ENCODE assay signal across 18 cellular contexts in the genomic region with DNA sequence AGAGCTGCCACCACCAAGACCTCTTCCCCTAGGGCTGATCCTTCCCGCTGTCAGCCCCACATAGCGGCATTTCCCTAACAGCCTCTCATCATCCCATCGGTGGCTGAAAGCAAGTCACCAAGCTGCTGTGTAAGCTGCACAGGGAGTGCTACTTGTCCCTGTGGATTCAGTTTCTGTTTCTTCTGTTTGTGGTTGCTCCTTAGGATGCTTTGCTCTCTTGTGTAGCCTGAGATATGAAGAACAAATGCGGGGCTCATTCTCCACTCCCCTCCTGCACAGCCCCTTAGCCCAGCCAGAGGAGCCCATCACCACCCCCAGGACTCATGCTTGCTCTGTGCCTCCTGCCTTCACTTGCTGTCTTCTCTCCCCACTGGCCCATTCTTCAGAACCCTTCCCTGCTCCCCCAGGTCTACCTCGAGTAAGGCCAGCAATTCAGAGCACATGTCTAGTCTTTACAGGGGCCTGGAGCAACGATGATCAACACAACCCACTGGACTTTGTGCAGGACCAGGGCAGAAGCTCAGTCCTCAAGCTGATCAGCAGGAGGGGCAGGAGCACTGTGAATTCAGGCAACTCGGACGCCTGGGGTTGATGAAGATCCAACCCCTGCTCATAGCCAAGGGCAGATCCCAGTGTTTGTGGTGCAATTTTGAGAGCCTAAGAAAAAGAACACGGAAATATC.
"Had no signal": no experiment of that assay in that cellular context is flagged by ENCODE, and none has a peak within 500 bp of the region (broad histone marks: within the 10 kb centered on the region; RNA-seq: fewer than 3 reads in every experiment).

No MANE protein-coding gene starts in this region.

- FAIRE-seq: colon, keratinocyte had no signal

- DNase-seq: activated CD4-positive, alpha-beta T cell treated with anti-CD3 and anti-CD28 coated beads, Interleukin-2, amount 10 ng/mL, durations not matched to agents 24 days and 14 days; activated CD8-positive, alpha-beta T cell treated with anti-CD3 and anti-CD28 coated beads, Interleukin-2, amount 10 ng/mL, durations not matched to agents 7 days and 5 days; activated naive CD4-positive, alpha-beta T cell treated with anti-CD3 and anti-CD28 coated beads for 36 hours; activated naive CD8-positive, alpha-beta T cell treated with anti-CD3 and anti-CD28 coated beads, Interleukin-2, amount 50 U/mL, for 24 hours; activated T-cell treated with anti-CD3 and anti-CD28 coated beads, Interleukin-2, amount 50 U/mL, for 24 hours; anterior cingulate cortex; brain microvascular endothelial cell; central memory CD4-positive, alpha-beta T cell; dorsolateral prefrontal cortex; foreskin keratinocyte; midbrain; sigmoid colon; stimulated activated CD4-positive, alpha-beta T cell treated with anti-CD3 and anti-CD28 coated beads, Interleukin-4, amount 100 ng/mL, for 4 hours; stimulated activated naive CD4-positive, alpha-beta T cell; T1000 had no signal

- H3K4me1 ChIP-seq: sigmoid colon had no signal

- H3K9me3 ChIP-seq: sigmoid colon had no signal

- H3K27me3 ChIP-seq: brain microvascular endothelial cell, dorsolateral prefrontal cortex, foreskin keratinocyte, sigmoid colon had no signal

- H3K27ac ChIP-seq: brain microvascular endothelial cell, epithelial cell of prostate, foreskin keratinocyte, sigmoid colon had no signal

- H3K36me3 ChIP-seq: brain microvascular endothelial cell, sigmoid colon had no signal

- H3K4me3 ChIP-seq: dorsolateral prefrontal cortex, sigmoid colon had no signal

- H3K27ac Mint-ChIP-seq: activated CD4-positive, alpha-beta T cell treated with anti-CD3 and anti-CD28 coated beads, Interleukin-2, amount 10 ng/mL, durations not matched to agents 24 days and 14 days; activated CD8-positive, alpha-beta T cell treated with anti-CD3 and anti-CD28 coated beads, Interleukin-2, amount 10 ng/mL, durations not matched to agents 7 days and 5 days; activated naive CD4-positive, alpha-beta T cell treated with anti-CD3 and anti-CD28 coated beads for 36 hours; activated naive CD8-positive, alpha-beta T cell treated with anti-CD3 and anti-CD28 coated beads, Interleukin-2, amount 50 U/mL, for 24 hours; activated T-cell treated with anti-CD3 and anti-CD28 coated beads, Interleukin-2, amount 50 U/mL, for 24 hours had no signal

- H3K9me3 Mint-ChIP-seq: activated CD4-positive, alpha-beta T cell treated with anti-CD3 and anti-CD28 coated beads, Interleukin-2, amount 10 ng/mL, durations not matched to agents 24 days and 14 days; activated naive CD4-positive, alpha-beta T cell treated with anti-CD3 and anti-CD28 coated beads for 36 hours; activated naive CD8-positive, alpha-beta T cell treated with anti-CD3 and anti-CD28 coated beads, Interleukin-2, amount 50 U/mL, for 24 hours; activated T-cell treated with anti-CD3 and anti-CD28 coated beads, Interleukin-2, amount 50 U/mL, for 24 hours had no signal

- H3K4me3 Mint-ChIP-seq: activated CD4-positive, alpha-beta T cell treated with anti-CD3 and anti-CD28 coated beads, Interleukin-2, amount 10 ng/mL, durations not matched to agents 24 days and 14 days; activated CD8-positive, alpha-beta T cell treated with anti-CD3 and anti-CD28 coated beads, Interleukin-2, amount 10 ng/mL, durations not matched to agents 7 days and 5 days; activated naive CD4-positive, alpha-beta T cell treated with anti-CD3 and anti-CD28 coated beads for 36 hours; activated naive CD8-positive, alpha-beta T cell treated with anti-CD3 and anti-CD28 coated beads, Interleukin-2, amount 50 U/mL, for 24 hours; activated T-cell treated with anti-CD3 and anti-CD28 coated beads, Interleukin-2, amount 50 U/mL, for 24 hours had no signal

- H3K4me1 Mint-ChIP-seq: activated CD4-positive, alpha-beta T cell treated with anti-CD3 and anti-CD28 coated beads, Interleukin-2, amount 10 ng/mL, durations not matched to agents 24 days and 14 days; activated naive CD8-positive, alpha-beta T cell treated with anti-CD3 and anti-CD28 coated beads, Interleukin-2, amount 50 U/mL, for 24 hours had no signal

- ATAC-seq: activated CD8-positive, alpha-beta T cell treated with anti-CD3 and anti-CD28 coated beads, Interleukin-2, amount 10 ng/mL, durations not matched to agents 7 days and 5 days; activated naive CD8-positive, alpha-beta T cell treated with anti-CD3 and anti-CD28 coated beads, Interleukin-2, amount 50 U/mL, for 24 hours; foreskin keratinocyte had no signal
